1 cellular context compared by ENCODE assay signal in the genomic region with DNA sequence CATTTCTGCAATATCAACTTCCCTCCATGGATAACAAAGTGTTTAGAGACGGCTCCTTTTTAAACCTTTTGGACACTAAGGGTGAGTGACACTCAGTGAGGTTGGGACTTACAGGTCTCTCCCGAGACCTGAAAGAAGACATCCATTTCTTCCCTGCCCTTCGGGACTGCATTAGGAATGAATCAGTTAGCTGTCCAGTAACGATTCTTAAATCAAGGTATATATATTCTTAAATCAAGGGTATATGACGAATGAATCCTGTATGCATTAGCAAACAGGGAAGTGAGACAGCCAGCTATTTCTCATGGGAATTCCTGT.
TF ChIP-seq lines count a peak whose summit lies in the region.

No MANE protein-coding gene starts in this region.

TF ChIP-seq in GM23338, 12 proteins besides CTCF, POLR2A, EP300 and RAD21 (continued from another document):
- TF ChIP-seq, protein P1, sequence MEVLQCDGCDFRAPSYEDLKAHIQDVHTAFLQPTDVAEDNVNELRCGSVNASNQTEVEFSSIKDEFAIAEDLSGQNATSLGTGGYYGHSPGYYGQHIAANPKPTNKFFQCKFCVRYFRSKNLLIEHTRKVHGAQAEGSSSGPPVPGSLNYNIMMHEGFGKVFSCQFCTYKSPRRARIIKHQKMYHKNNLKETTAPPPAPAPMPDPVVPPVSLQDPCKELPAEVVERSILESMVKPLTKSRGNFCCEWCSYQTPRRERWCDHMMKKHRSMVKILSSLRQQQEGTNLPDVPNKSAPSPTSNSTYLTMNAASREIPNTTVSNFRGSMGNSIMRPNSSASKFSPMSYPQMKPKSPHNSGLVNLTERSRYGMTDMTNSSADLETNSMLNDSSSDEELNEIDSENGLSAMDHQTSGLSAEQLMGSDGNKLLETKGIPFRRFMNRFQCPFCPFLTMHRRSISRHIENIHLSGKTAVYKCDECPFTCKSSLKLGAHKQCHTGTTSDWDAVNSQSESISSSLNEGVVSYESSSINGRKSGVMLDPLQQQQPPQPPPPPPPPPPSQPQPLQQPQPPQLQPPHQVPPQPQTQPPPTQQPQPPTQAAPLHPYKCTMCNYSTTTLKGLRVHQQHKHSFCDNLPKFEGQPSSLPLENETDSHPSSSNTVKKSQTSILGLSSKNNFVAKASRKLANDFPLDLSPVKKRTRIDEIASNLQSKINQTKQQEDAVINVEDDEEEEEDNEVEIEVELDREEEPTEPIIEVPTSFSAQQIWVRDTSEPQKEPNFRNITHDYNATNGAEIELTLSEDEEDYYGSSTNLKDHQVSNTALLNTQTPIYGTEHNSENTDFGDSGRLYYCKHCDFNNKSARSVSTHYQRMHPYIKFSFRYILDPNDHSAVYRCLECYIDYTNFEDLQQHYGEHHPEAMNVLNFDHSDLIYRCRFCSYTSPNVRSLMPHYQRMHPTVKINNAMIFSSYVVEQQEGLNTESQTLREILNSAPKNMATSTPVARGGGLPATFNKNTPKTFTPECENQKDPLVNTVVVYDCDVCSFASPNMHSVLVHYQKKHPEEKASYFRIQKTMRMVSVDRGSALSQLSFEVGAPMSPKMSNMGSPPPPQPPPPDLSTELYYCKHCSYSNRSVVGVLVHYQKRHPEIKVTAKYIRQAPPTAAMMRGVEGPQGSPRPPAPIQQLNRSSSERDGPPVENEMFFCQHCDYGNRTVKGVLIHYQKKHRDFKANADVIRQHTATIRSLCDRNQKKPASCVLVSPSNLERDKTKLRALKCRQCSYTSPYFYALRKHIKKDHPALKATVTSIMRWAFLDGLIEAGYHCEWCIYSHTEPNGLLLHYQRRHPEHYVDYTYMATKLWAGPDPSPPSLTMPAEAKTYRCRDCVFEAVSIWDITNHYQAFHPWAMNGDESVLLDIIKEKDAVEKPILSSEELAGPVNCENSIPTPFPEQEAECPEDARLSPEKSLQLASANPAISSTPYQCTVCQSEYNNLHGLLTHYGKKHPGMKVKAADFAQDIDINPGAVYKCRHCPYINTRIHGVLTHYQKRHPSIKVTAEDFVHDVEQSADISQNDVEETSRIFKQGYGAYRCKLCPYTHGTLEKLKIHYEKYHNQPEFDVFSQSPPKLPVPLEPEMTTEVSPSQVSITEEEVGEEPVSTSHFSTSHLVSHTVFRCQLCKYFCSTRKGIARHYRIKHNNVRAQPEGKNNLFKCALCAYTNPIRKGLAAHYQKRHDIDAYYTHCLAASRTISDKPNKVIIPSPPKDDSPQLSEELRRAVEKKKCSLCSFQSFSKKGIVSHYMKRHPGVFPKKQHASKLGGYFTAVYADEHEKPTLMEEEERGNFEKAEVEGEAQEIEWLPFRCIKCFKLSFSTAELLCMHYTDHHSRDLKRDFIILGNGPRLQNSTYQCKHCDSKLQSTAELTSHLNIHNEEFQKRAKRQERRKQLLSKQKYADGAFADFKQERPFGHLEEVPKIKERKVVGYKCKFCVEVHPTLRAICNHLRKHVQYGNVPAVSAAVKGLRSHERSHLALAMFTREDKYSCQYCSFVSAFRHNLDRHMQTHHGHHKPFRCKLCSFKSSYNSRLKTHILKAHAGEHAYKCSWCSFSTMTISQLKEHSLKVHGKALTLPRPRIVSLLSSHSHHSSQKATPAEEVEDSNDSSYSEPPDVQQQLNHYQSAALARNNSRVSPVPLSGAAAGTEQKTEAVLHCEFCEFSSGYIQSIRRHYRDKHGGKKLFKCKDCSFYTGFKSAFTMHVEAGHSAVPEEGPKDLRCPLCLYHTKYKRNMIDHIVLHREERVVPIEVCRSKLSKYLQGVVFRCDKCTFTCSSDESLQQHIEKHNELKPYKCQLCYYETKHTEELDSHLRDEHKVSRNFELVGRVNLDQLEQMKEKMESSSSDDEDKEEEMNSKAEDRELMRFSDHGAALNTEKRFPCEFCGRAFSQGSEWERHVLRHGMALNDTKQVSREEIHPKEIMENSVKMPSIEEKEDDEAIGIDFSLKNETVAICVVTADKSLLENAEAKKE (CRISPR knock-in tag; IDR thresholded peaks at IDR 0.05), result no peak
- TF ChIP-seq ZNF331 (CRISPR knock-in tag; IDR thresholded peaks at IDR 0.05; ENCODE audit: low read depth), result no peak
- TF ChIP-seq CREB1 (CRISPR knock-in tag; IDR thresholded peaks at IDR 0.05; ENCODE audit: low read depth), result no peak
- TF ChIP-seq, protein P2, sequence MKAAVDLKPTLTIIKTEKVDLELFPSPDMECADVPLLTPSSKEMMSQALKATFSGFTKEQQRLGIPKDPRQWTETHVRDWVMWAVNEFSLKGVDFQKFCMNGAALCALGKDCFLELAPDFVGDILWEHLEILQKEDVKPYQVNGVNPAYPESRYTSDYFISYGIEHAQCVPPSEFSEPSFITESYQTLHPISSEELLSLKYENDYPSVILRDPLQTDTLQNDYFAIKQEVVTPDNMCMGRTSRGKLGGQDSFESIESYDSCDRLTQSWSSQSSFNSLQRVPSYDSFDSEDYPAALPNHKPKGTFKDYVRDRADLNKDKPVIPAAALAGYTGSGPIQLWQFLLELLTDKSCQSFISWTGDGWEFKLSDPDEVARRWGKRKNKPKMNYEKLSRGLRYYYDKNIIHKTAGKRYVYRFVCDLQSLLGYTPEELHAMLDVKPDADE (IDR thresholded peaks at IDR 0.05), result no peak
